24 cellular contexts compared by ENCODE assay signal in the genomic region with DNA sequence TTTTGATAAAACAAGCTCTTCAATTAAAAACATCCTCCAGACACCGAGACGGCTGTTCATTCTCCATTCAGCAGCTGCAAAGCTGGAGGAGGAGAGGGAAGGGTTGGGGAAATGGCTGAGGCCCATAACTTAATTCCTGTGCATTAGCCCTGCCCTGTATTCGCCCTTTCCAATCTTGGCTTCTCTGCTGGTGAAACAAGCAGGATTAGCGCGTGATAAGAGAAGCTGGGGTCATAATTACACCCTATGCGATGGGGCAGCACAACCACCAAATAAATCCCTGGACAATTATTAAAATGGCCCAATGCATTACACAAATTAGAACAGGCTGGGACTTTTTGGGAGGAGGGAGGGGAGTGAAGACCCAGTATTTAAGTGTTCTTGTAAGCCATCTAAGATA.
"Had no signal": no experiment of that assay in that cellular context is flagged by ENCODE, and none has a peak within 500 bp of the region (broad histone marks: within the 10 kb centered on the region; RNA-seq: fewer than 3 reads in every experiment).

No MANE protein-coding gene starts in this region.

- DNase-seq: islet precursor cell; left ventricle myocardium inferior; mesendoderm; midbrain; mucosa of descending colon; naive thymus-derived CD4-positive, alpha-beta T cell; ovary; right lobe of liver; stimulated activated CD4-positive, alpha-beta T cell treated with anti-CD3 and anti-CD28 coated beads, Interleukin-12 subunit alpha, Interleukin-12 subunit beta, amount 100 ng/mL, for 4 hours; stimulated activated CD4-positive, alpha-beta T cell treated with anti-CD3 and anti-CD28 coated beads, Interleukin-15, amount 100 ng/mL, for 24 hours; stimulated activated CD4-positive, alpha-beta T cell treated with anti-CD3 and anti-CD28 coated beads, Interleukin-2, amount 100 ng/mL, for 24 hours; stimulated activated CD4-positive, alpha-beta T cell treated with anti-CD3 and anti-CD28 coated beads, Interleukin-4, amount 100 ng/mL, for 1 hour; stimulated activated naive B cell treated with anti-CD40 and anti-IgM and Interleukin-4, amounts not matched to agents 10 μg/mL and 1 μg/mL and 100 μg/mL, for 72 hours; stimulated activated naive CD8-positive, alpha-beta T cell treated with anti-CD3 and anti-CD28 coated beads, Interleukin-15, Interleukin-2, amounts not matched to agents 100 U/mL and 50 U/mL, for 24 hours; stomach; testis; thyroid gland; transverse colon; upper lobe of right lung had no signal

- H3K4me3 ChIP-seq: left ventricle myocardium inferior, lung, mucosa of descending colon, ovary, right atrium auricular region, right lobe of liver, skin epidermis, stomach, testis, thyroid gland, transverse colon, upper lobe of right lung had no signal

- H3K36me3 Mint-ChIP-seq: naive thymus-derived CD4-positive, alpha-beta T cell; natural killer cell treated with Interleukin-12 subunit alpha and Interleukin-12 subunit beta and Interleukin-15 and Interleukin-18, amount 100 ng/mL, for 72 hours; stimulated activated naive B cell treated with anti-CD40 and anti-IgM and Interleukin-4, amounts not matched to agents 10 μg/mL and 1 μg/mL and 100 μg/mL, for 72 hours had no signal

- H3K9me3 ChIP-seq: left ventricle myocardium inferior, mucosa of descending colon, ovary, right atrium auricular region, right lobe of liver, stomach, testis, thyroid gland, transverse colon, upper lobe of right lung had no signal

- ATAC-seq: mucosa of descending colon; naive thymus-derived CD4-positive, alpha-beta T cell; natural killer cell treated with Interleukin-12 subunit alpha and Interleukin-12 subunit beta and Interleukin-15 and Interleukin-18, amount 100 ng/mL, for 72 hours; right lobe of liver; stimulated activated naive B cell treated with anti-CD40 and anti-IgM and Interleukin-4, amounts not matched to agents 10 μg/mL and 1 μg/mL and 100 μg/mL, for 72 hours; stimulated activated naive CD8-positive, alpha-beta T cell treated with anti-CD3 and anti-CD28 coated beads, Interleukin-15, Interleukin-2, amounts not matched to agents 100 U/mL and 50 U/mL, for 24 hours; upper lobe of right lung had no signal

- H3K27me3 ChIP-seq: ovary, right atrium auricular region, right lobe of liver, stomach, testis, thyroid gland, transverse colon, upper lobe of right lung had no signal

- H3K27ac ChIP-seq: left ventricle myocardium inferior, ovary, right atrium auricular region, right lobe of liver, skin epidermis, stomach, testis, thyroid gland, transverse colon, upper lobe of right lung had no signal

- H3K27ac Mint-ChIP-seq: naive thymus-derived CD4-positive, alpha-beta T cell; natural killer cell treated with Interleukin-12 subunit alpha and Interleukin-12 subunit beta and Interleukin-15 and Interleukin-18, amount 100 ng/mL, for 72 hours; progenitor cell of endocrine pancreas; stimulated activated naive B cell treated with anti-CD40 and anti-IgM and Interleukin-4, amounts not matched to agents 10 μg/mL and 1 μg/mL and 100 μg/mL, for 72 hours had no signal

- H3K4me1 Mint-ChIP-seq: naive thymus-derived CD4-positive, alpha-beta T cell; stimulated activated naive B cell treated with anti-CD40 and anti-IgM and Interleukin-4, amounts not matched to agents 10 μg/mL and 1 μg/mL and 100 μg/mL, for 72 hours had no signal

- H3K4me3 Mint-ChIP-seq: naive thymus-derived CD4-positive, alpha-beta T cell; natural killer cell treated with Interleukin-12 subunit alpha and Interleukin-12 subunit beta and Interleukin-15 and Interleukin-18, amount 100 ng/mL, for 72 hours; stimulated activated naive B cell treated with anti-CD40 and anti-IgM and Interleukin-4, amounts not matched to agents 10 μg/mL and 1 μg/mL and 100 μg/mL, for 72 hours had no signal

- H3K9me3 Mint-ChIP-seq: naive thymus-derived CD4-positive, alpha-beta T cell; natural killer cell treated with Interleukin-12 subunit alpha and Interleukin-12 subunit beta and Interleukin-15 and Interleukin-18, amount 100 ng/mL, for 72 hours; stimulated activated naive B cell treated with anti-CD40 and anti-IgM and Interleukin-4, amounts not matched to agents 10 μg/mL and 1 μg/mL and 100 μg/mL, for 72 hours had no signal

- H3K4me1 ChIP-seq: left ventricle myocardium inferior, right atrium auricular region, right lobe of liver, stomach, testis, thyroid gland, transverse colon, upper lobe of right lung had no signal

- H3K36me3 ChIP-seq: left ventricle myocardium inferior, ovary, right atrium auricular region, right lobe of liver, stomach, thyroid gland, transverse colon, upper lobe of right lung had no signal
